8 cellular contexts compared by ENCODE assay signal in genomic region chr10:114821293-114821914, GRCh38. TPM values are rescaled to one million over a fixed set of nuclear protein-coding genes. Genes with fewer than 3 reads are reported as not detected.
A peak's percentile ranks its signal among the peaks of the same experiment; 100 is the strongest.
DNase-seq lines count a peak whose midpoint lies in the region; ATAC-seq and TF ChIP-seq lines count a peak whose summit lies in the region.

FHIP2A (plus strand) TSS chr10:114821780; CDS start chr10:114822079, 299 bp downstream.

- no peaks in the 10 kb centered on the region for H3K79me1 ChIP-seq in neuronal stem cell (ENCODE audit: low read depth, low read length)

- peak within 1 kb of the TSS; percentile 82 for H3K14ac ChIP-seq in neuronal stem cell (ENCODE audit: low read length)

- peak within 1 kb of the TSS; percentile 89 for H3K23ac ChIP-seq in neuronal stem cell (ENCODE audit: low read depth, low read length, poor library complexity)

- H3K27ac ChIP-seq in DND-41 (ENCODE audit: low read length) (peak within 1 kb of the TSS; percentile 86), SJCRH30 (peak within 1 kb of the TSS; percentile 60), neuronal stem cell (replicated peaks; ENCODE audit: low read length) (peak within 1 kb of the TSS; percentile 70), substantia nigra (ENCODE audit: low read depth, low read length, poor library complexity, severe bottlenecking) (peak within 1 kb of the TSS; percentile 66)

- peak within 1 kb of the TSS; percentile 100 for H3K18ac ChIP-seq in neuronal stem cell (ENCODE audit: low read length)

- H2BK5ac ChIP-seq in neuronal stem cell (ENCODE audit: low read length), result peak within 1 kb of the TSS; percentile 53

- WGBS in neuronal stem cell (ENCODE audit: extremely low coverage in 2 of 2, insufficient read length in 2 of 2, insufficient replicate concordance in 1 of 2), 2 donors, result no CpG with 5 or more reads among the region's 59 CpGs

- peak within 1 kb of the TSS; percentile 89 for H3K4ac ChIP-seq in neuronal stem cell (ENCODE audit: low read length)

- H2AFZ ChIP-seq in DND-41 (ENCODE audit: low read depth, low read length) (peak within 1 kb of the TSS; percentile 97), neuronal stem cell (ENCODE audit: low read length) (peak within 1 kb of the TSS; percentile 97)

- peaks cover 48% of the 10 kb centered on the region for H3K79me2 ChIP-seq in DND-41 (ENCODE audit: insufficient read depth, low read length)

- H3K4me1 ChIP-seq in DND-41 (ENCODE audit: insufficient read depth, low read length) (peaks cover 38% of the 10 kb centered on the region), SJCRH30 (no peaks in the 10 kb centered on the region), neuronal stem cell (ENCODE audit: control insufficient read depth in 2 of 2, insufficient read depth in 1 of 2, low read depth in 1 of 2, low read length in 2 of 2) (peaks cover 0 to 3% of the 10 kb centered on the region in 2 donors)

- H2BK12ac ChIP-seq in neuronal stem cell (ENCODE audit: low read length), result peak within 1 kb of the TSS; percentile 41

- H3K9ac ChIP-seq in DND-41 (ENCODE audit: low read depth, low read length) (peak within 1 kb of the TSS; percentile 91), neuronal stem cell (ENCODE audit: low read depth, low read length, poor library complexity) (peak within 1 kb of the TSS; percentile 99)

- DNase-seq in DND-41 (peak; percentile 81), HUDEP-2 (lab: John Stamatoyannopoulos, UW; ENCODE audit: unreplicated experiment in 76 of 76) (peak in 70 of 76 experiments; percentile 5 to 85 (median 54)), SJCRH30 (peak; percentile 63 to 85), activated gamma-delta T cell treated with Interleukin-2 at 50 U/mL for 16 hours (peak; percentile 79), foreskin melanocyte (peak; percentile 47), neuronal stem cell (ENCODE audit: low spot score) (peak; percentile 62), substantia nigra (lab: John Stamatoyannopoulos, UW) (peak in 44 of 49 donors; percentile 2 to 81 (median 52))

- ATAC-seq in DND-41 (ENCODE audit: insufficient read depth, low read depth), result peak; percentile 88
- peak; percentile 69 for ATAC-seq in GM21390 (IDR thresholded peaks at IDR 0.05; ENCODE audit: unreplicated experiment)

- peak within 1 kb of the TSS; percentile 48 for H4K8ac ChIP-seq in neuronal stem cell (ENCODE audit: low read depth, low read length)

- H3K27me3 ChIP-seq in DND-41 (ENCODE audit: insufficient read depth, low read length, poor library complexity), result no peaks in the 10 kb centered on the region
- no peaks in the 10 kb centered on the region for H3K27me3 ChIP-seq in SJCRH30
- no peaks in the 10 kb centered on the region for H3K27me3 ChIP-seq in neuronal stem cell (ENCODE audit: control insufficient read depth in 3 of 3, insufficient read depth in 3 of 3, low read depth in 1 of 3, low read length in 3 of 3)

- H3K4me3 ChIP-seq in DND-41 (ENCODE audit: low read depth in 1 of 2, low read length in 2 of 2), result peak within 1 kb of the TSS; percentile 66 to 85
- peak within 1 kb of the TSS; percentile 100 for H3K4me3 ChIP-seq in SJCRH30
- peak within 1 kb of the TSS; percentile 60 to 98 for H3K4me3 ChIP-seq in neuronal stem cell (ENCODE audit: low read length in 2 of 2)

- no peak within 1 kb of the TSS for H2AK5ac ChIP-seq in neuronal stem cell (ENCODE audit: low read depth, low read length)

- no peak within 1 kb of the TSS for H2BK15ac ChIP-seq in neuronal stem cell (ENCODE audit: low read length)

- peaks cover 10% of the 10 kb centered on the region; the same call in 1 of the 2 replicates for H4K20me1 ChIP-seq in DND-41 (ENCODE audit: insufficient read depth, low read length)

- H4K91ac ChIP-seq in neuronal stem cell (ENCODE audit: low read depth, low read length, poor library complexity), result no peak within 1 kb of the TSS

- no peaks in the 10 kb centered on the region for H3K36me3 ChIP-seq in DND-41 (ENCODE audit: insufficient read depth, low read length)
- H3K36me3 ChIP-seq in SJCRH30, result no peaks in the 10 kb centered on the region
- peaks cover 0 to 11% of the 10 kb centered on the region in 2 donors for H3K36me3 ChIP-seq in neuronal stem cell (replicated peaks in 1 of 2; ENCODE audit: control insufficient read depth in 2 of 2, insufficient read depth in 2 of 2, low read length in 2 of 2)

- no peak within 1 kb of the TSS for H2BK120ac ChIP-seq in neuronal stem cell (ENCODE audit: low read depth, low read length)

- TF ChIP-seq CTCF in DND-41 (IDR thresholded peaks at IDR 0.05; ENCODE audit: borderline replicate concordance, extremely low read depth, low read length, poor library complexity, severe bottlenecking), result peak; percentile 67

- H3K4me2 ChIP-seq in DND-41 (ENCODE audit: insufficient read depth, low read length), result peak within 1 kb of the TSS; percentile 72
- peak within 1 kb of the TSS; percentile 62 for H3K4me2 ChIP-seq in neuronal stem cell (ENCODE audit: insufficient read depth, low read length, poor library complexity, severe bottlenecking)

- no peaks in the 10 kb centered on the region for H3K9me3 ChIP-seq in DND-41 (ENCODE audit: insufficient read depth, low read length, severe bottlenecking)
- no peaks in the 10 kb centered on the region for H3K9me3 ChIP-seq in SJCRH30 (replicated peaks)
- peaks cover 0 to 5% of the 10 kb centered on the region in 2 donors for H3K9me3 ChIP-seq in neuronal stem cell (replicated peaks in 1 of 2; ENCODE audit: control insufficient read depth in 2 of 2, insufficient read depth in 1 of 2, low read depth in 1 of 2, low read length in 2 of 2)

RNA-seq across cellular contexts. Expression of gene FHIP2A, which starts in this region (rescaled TPM):
- 10.9 and 11.1 TPM in 2 replicates for total RNA-seq in SJCRH30 (2014; rRNA removed; shearing (Covaris generic))
- polyA plus RNA-seq in neuronal stem cell (2013, experiment 1 of 2), result 8.2 TPM
- 8.4 TPM for polyA plus RNA-seq in neuronal stem cell (2013, experiment 2 of 2)

Comparison
In these comparisons a context has a peak if more than half of its experiments do, and no peak if none do; other contexts are left out.
1. Peak in every context shown above with its lines: DNase-seq, ATAC-seq, H3K4me3 ChIP-seq and H3K27ac ChIP-seq.